Comparison of ENCODE assay signal across 8 cellular contexts in the genomic region with DNA sequence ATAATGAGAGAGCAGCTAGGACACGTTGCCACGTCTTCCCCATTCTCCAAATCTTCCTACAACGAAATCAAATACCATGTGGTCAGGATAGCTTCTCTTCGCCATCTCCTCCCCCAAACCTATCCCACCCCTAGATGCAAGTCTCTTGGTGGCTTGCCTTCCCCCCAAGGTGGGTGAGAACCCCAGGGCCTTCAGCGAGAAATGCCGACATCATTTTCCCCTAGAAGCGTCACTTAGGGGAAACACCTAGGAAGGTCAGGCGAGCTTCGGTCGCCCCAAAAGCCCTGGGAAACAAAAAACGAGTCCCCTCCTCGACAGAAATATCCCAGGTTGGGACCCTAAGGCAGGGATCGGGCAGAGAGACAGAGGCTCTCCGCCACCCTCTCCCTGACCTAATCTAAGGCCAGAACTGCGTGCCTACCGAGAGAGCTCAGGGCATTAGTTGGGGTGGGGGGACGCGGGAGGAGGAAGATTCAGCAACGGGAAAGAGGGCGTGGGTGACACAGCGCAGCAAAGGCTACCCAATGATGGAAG. TPM values are rescaled to one million over a fixed set of nuclear protein-coding genes. Genes with fewer than 3 reads are reported as not detected.
DNase-seq lines count a peak whose midpoint lies in the region; ATAC-seq, FAIRE-seq and TF ChIP-seq lines count a peak whose summit lies in the region.

No MANE protein-coding gene starts in this region.

- no peak for FAIRE-seq in urothelium cell line (lab: Jason Lieb, UNC)

- no peaks in the 10 kb centered on the region for H3K9me2 ChIP-seq in OCI-LY1 (ENCODE audit: low read depth, low read length)

- 0 to 1% (median 0%) methylated on average over 21 of the region's 21 CpGs for WGBS in heart left ventricle, 4 donors
- WGBS in ovary, 3 donors = 1% methylated on average over 21 of the region's 21 CpGs

- H3K4me3 ChIP-seq in heart left ventricle (peak overlapping the region; percentile 49 to 97 (median 75)), OCI-LY1 (ENCODE audit: low read depth, low read length, poor library complexity, severe bottlenecking) (peak overlapping the region; percentile 89), endocrine pancreas (ENCODE audit: control insufficient read depth, insufficient read depth, low read length) (peak overlapping the region; percentile 99), ovary (peak overlapping the region; percentile 73)

- intact Hi-C loops in heart left ventricle (cut with DNase I) = no loop called here
- intact Hi-C loops in cardiac septum (cut with DNase I) = loop anchor here (10.0 kb wide), 1 partner anchor 471 kb away; no protein-coding TSS in a partner anchor
- intact Hi-C loops in ovary (cut with DNase I) = no loop called here

- H3K27me3 ChIP-seq in heart left ventricle = no peaks in the 10 kb centered on the region
- H3K27me3 ChIP-seq in OCI-LY1 (ENCODE audit: insufficient read depth, low read length) = no peaks in the 10 kb centered on the region
- no peaks in the 10 kb centered on the region for H3K27me3 ChIP-seq in endocrine pancreas (ENCODE audit: control insufficient read depth, insufficient read depth, low read length)
- no peaks in the 10 kb centered on the region for H3K27me3 ChIP-seq in ovary

- TF ChIP-seq POLR2A in heart left ventricle (IDR thresholded peaks at IDR 0.05) (no peak), ovary (IDR thresholded peaks at IDR 0.05) (no peak)

- H3K9me3 ChIP-seq in heart left ventricle = no peaks in the 10 kb centered on the region
- H3K9me3 ChIP-seq in OCI-LY1 (ENCODE audit: low read length) = no peaks in the 10 kb centered on the region
- H3K9me3 ChIP-seq in endocrine pancreas (ENCODE audit: control insufficient read depth, low read length) = no peaks in the 10 kb centered on the region
- H3K9me3 ChIP-seq in ovary = no peaks in the 10 kb centered on the region

- H3F3A ChIP-seq in OCI-LY1 (ENCODE audit: insufficient read depth, low read length) = no peaks in the 10 kb centered on the region

- TF ChIP-seq CTCF in heart left ventricle (IDR thresholded peaks at IDR 0.05) = no peak
- no peak for TF ChIP-seq CTCF in OCI-LY1 (IDR thresholded peaks at IDR 0.05; ENCODE audit: low read length)
- TF ChIP-seq CTCF in ovary (IDR thresholded peaks at IDR 0.05) = no peak

- no peaks in the 10 kb centered on the region for H4K20me1 ChIP-seq in OCI-LY1 (ENCODE audit: insufficient read depth, low read length)

- TF ChIP-seq EP300 in ovary (IDR thresholded peaks at IDR 0.05) = no peak

- H3K36me3 ChIP-seq in heart left ventricle (peaks cover 0 to 28% (median 19%) of the 10 kb centered on the region in 9 donors), OCI-LY1 (ENCODE audit: insufficient read depth, low read length) (peaks cover 12% of the 10 kb centered on the region; the same call in 1 of the 2 replicates), endocrine pancreas (ENCODE audit: control insufficient read depth, insufficient read depth, low read length) (no peaks in the 10 kb centered on the region), ovary (no peaks in the 10 kb centered on the region)

- H3K79me2 ChIP-seq in OCI-LY1 (ENCODE audit: insufficient read depth, low read length) = peaks cover 23% of the 10 kb centered on the region

- peak overlapping the region; percentile 70 for H3K9ac ChIP-seq in OCI-LY1 (ENCODE audit: low read length)
- peak overlapping the region; percentile 97 for H3K9ac ChIP-seq in endocrine pancreas (ENCODE audit: control insufficient read depth, insufficient read depth, low read length)

- H3K27ac ChIP-seq in heart left ventricle (peak overlapping the region; percentile 20 to 94 (median 83)), OCI-LY1 (ENCODE audit: low read depth, low read length, poor library complexity, severe bottlenecking) (no peak overlapping the region), ovary (no peak overlapping the region)

- DNase-seq in heart left ventricle = no peak
- no peak for DNase-seq in cardiac septum (ENCODE audit: low spot score)
- no peak for DNase-seq in ovary
- no peak for DNase-seq in NCI-H748 treated with DMSO at 0.1 percent for 48 hours (lab: John Stamatoyannopoulos, UW)
- DNase-seq in urothelium cell line (ENCODE audit: low spot score) = no peak

- H3K4me1 ChIP-seq in heart left ventricle (peaks cover 3 to 59% (median 44%) of the 10 kb centered on the region in 12 donors), OCI-LY1 (ENCODE audit: insufficient read depth, low read length, severe bottlenecking) (peaks cover 41% of the 10 kb centered on the region), endocrine pancreas (ENCODE audit: control insufficient read depth, insufficient read depth, low read length) (peaks cover 32% of the 10 kb centered on the region), ovary (ENCODE audit: insufficient read depth) (peaks cover 3% of the 10 kb centered on the region)

- ATAC-seq in heart left ventricle = no peak
- no peak for ATAC-seq in GM21737 (IDR thresholded peaks at IDR 0.05; ENCODE audit: unreplicated experiment)

- H3K4me2 ChIP-seq in OCI-LY1 (ENCODE audit: low read length) = peak overlapping the region; percentile 98

- no peak overlapping the region for H2AFZ ChIP-seq in OCI-LY1 (ENCODE audit: low read length)

RNA-seq across cellular contexts. Expression of gene DPH3, which starts 0.5 kb away (rescaled TPM):
- total RNA-seq in heart left ventricle (10 to 100 TPM; 13.7 to 35.6 (median 20.9) TPM), cardiac septum (23.1 TPM), ovary (10 to 100 TPM; 10.8 to 28.3 (median 15.5) TPM)
- polyA plus RNA-seq in heart left ventricle (10 to 100 TPM in 1 of 2 donors, 1 to 10 TPM in 1; 10.0 to 38.3 TPM), ovary (10 to 100 TPM in 1 of 2 donors, 1 to 10 TPM in 1; 7.4 to 12.4 TPM)

RNA-seq across cellular contexts. Expression of gene OXNAD1, which starts 0.8 kb away (rescaled TPM):
- total RNA-seq in heart left ventricle (10 to 100 TPM; 12.8 to 23.6 (median 18.1) TPM), cardiac septum (15.1 TPM), ovary (10 to 100 TPM in 6 of 7 donors, 1 to 10 TPM in 1; 7.9 to 16.3 (median 12.4) TPM)
- polyA plus RNA-seq in heart left ventricle (10 to 100 TPM in 1 of 2 donors, 1 to 10 TPM in 1; 7.3 to 26.9 TPM), ovary (1 to 10 TPM; 4.0 to 8.9 TPM)

Comparison
In these comparisons a context has a peak if more than half of its experiments do, and no peak if none do; other contexts are left out.
1. H3K27ac ChIP-seq: peak in heart left ventricle (12 of 12); none in OCI-LY1 (single experiment) and ovary (0 of 2).
2. Peak in every context shown above with its lines, with median percentiles within 50 percentile points of each other: H3K4me3 ChIP-seq.